1 cellular context compared by ENCODE assay signal in genomic region chr9:117028103-117028858, GRCh38.
TF ChIP-seq lines count a peak whose summit lies in the region.

No MANE protein-coding gene starts in this region.

TF ChIP-seq in WTC11, 78 proteins besides CTCF, POLR2A, EP300 and RAD21 (continued from another document):
- TF ChIP-seq, protein P1, sequence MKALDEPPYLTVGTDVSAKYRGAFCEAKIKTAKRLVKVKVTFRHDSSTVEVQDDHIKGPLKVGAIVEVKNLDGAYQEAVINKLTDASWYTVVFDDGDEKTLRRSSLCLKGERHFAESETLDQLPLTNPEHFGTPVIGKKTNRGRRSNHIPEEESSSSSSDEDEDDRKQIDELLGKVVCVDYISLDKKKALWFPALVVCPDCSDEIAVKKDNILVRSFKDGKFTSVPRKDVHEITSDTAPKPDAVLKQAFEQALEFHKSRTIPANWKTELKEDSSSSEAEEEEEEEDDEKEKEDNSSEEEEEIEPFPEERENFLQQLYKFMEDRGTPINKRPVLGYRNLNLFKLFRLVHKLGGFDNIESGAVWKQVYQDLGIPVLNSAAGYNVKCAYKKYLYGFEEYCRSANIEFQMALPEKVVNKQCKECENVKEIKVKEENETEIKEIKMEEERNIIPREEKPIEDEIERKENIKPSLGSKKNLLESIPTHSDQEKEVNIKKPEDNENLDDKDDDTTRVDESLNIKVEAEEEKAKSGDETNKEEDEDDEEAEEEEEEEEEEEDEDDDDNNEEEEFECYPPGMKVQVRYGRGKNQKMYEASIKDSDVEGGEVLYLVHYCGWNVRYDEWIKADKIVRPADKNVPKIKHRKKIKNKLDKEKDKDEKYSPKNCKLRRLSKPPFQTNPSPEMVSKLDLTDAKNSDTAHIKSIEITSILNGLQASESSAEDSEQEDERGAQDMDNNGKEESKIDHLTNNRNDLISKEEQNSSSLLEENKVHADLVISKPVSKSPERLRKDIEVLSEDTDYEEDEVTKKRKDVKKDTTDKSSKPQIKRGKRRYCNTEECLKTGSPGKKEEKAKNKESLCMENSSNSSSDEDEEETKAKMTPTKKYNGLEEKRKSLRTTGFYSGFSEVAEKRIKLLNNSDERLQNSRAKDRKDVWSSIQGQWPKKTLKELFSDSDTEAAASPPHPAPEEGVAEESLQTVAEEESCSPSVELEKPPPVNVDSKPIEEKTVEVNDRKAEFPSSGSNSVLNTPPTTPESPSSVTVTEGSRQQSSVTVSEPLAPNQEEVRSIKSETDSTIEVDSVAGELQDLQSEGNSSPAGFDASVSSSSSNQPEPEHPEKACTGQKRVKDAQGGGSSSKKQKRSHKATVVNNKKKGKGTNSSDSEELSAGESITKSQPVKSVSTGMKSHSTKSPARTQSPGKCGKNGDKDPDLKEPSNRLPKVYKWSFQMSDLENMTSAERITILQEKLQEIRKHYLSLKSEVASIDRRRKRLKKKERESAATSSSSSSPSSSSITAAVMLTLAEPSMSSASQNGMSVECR (CRISPR knock-in tag; IDR thresholded peaks at IDR 0.05; ENCODE audit: borderline replicate concordance): no peak
- TF ChIP-seq, protein P2, sequence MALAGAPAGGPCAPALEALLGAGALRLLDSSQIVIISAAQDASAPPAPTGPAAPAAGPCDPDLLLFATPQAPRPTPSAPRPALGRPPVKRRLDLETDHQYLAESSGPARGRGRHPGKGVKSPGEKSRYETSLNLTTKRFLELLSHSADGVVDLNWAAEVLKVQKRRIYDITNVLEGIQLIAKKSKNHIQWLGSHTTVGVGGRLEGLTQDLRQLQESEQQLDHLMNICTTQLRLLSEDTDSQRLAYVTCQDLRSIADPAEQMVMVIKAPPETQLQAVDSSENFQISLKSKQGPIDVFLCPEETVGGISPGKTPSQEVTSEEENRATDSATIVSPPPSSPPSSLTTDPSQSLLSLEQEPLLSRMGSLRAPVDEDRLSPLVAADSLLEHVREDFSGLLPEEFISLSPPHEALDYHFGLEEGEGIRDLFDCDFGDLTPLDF (CRISPR knock-in tag; IDR thresholded peaks at IDR 0.05): no peak
- TF ChIP-seq CREM (CRISPR knock-in tag; IDR thresholded peaks at IDR 0.05): no peak
- no peak for TF ChIP-seq ZNF425 (CRISPR knock-in tag; conservative IDR thresholded peaks at IDR 0.05)
- TF ChIP-seq, protein P3, sequence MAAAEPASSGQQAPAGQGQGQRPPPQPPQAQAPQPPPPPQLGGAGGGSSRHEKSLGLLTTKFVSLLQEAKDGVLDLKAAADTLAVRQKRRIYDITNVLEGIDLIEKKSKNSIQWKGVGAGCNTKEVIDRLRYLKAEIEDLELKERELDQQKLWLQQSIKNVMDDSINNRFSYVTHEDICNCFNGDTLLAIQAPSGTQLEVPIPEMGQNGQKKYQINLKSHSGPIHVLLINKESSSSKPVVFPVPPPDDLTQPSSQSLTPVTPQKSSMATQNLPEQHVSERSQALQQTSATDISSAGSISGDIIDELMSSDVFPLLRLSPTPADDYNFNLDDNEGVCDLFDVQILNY (CRISPR knock-in tag; IDR thresholded peaks at IDR 0.05): no peak
- TF ChIP-seq ZNF263 (CRISPR knock-in tag; IDR thresholded peaks at IDR 0.05; ENCODE audit: low read depth): no peak
- TF ChIP-seq SMAD4 (CRISPR knock-in tag; IDR thresholded peaks at IDR 0.05): no peak
- TF ChIP-seq GTF2I (CRISPR knock-in tag; conservative IDR thresholded peaks at IDR 0.05): no peak
